Comparison of ENCODE assay signal across 33 cellular contexts in genomic region chr12:124177951-124178316, GRCh38.
"Had no signal": no experiment of that assay in that cellular context is flagged by ENCODE, and none has a peak within 500 bp of the region (broad histone marks: within the 10 kb centered on the region; RNA-seq: fewer than 3 reads in every experiment).

No MANE protein-coding gene starts in this region.

- H3K4me1 ChIP-seq: SJCRH30 had no signal

- H3K27me3 ChIP-seq: MG63, SJCRH30 had no signal

- DNase-seq: Kasumi-1, MG63, NCI-H1048, NCI-H1092 treated with DMSO at 0.1 percent for 48 hours, NCI-H1105 treated with DMSO at 0.1 percent for 48 hours, NCI-H1417, NCI-H1436, NCI-H146, NCI-H1694, NCI-H187, NCI-H1930, NCI-H2029 treated with DMSO at 0.1 percent for 48 hours, NCI-H2081 treated with DMSO at 0.1 percent for 48 hours, NCI-H2107, NCI-H2171, NCI-H226, NCI-H446 treated with DMSO at 0.1 percent for 48 hours, NCI-H510A, NCI-H524, NCI-H526, NCI-H69, NCI-H748 treated with DMSO at 0.1 percent for 48 hours, NCI-H82, PC-9, SHP77, SIG-M5, SJCRH30 had no signal

- H3K36me3 ChIP-seq: MG63, SJCRH30 had no signal

- H2AFZ ChIP-seq: PC-9 had no signal

- ATAC-seq: Panc1, Right ventricle myocardium inferior, SK-N-SH treated with all-trans-retinoic acid at 6 μM for 48 hours had no signal

- H3K4me2 ChIP-seq: PC-9 had no signal

- H3K4me3 ChIP-seq: MG63, PC-9, SJCRH30, SK-N-MC had no signal

- H3K9me3 ChIP-seq: MG63, SJCRH30 had no signal

- FAIRE-seq: RCC 7860 had no signal

- H3K27ac ChIP-seq: PC-9, RWPE1, SJCRH30, SK-N-MC had no signal
